In the genomic region with DNA sequence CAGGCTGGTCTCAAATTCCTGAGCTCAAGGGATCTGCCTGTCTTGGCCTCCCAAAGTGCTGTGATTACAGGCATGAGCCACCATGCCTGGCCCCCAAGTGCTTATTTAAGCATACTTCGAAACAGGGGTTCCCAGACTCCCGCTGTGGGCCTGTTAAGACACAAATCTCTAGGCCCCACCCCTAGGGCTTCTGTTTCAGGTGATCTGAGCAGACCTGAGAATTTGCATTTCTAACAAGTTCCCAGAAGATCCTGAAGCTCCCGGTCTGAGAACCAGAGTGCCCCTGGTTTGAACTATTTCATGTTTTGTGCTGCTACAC, we compare ENCODE assay signal across 20 cellular contexts. TPM values are rescaled to one million over a fixed set of nuclear protein-coding genes. Genes with fewer than 3 reads are reported as not detected.
A peak's percentile ranks its signal among the peaks of the same experiment; 100 is the strongest.
DNase-seq lines count a peak whose midpoint lies in the region; ATAC-seq and TF ChIP-seq lines count a peak whose summit lies in the region.
"Had no signal": no experiment of that assay in that cellular context is flagged by ENCODE, and none has a peak within 500 bp of the region (broad histone marks: within the 10 kb centered on the region; RNA-seq: fewer than 3 reads in every experiment).

No MANE protein-coding gene starts in this region.

- H3K27me3 Mint-ChIP-seq in GM23338 (ENCODE audit: insufficient read depth, low read depth, poor library complexity) = peaks cover 2% of the 10 kb centered on the region
- no peaks in the 10 kb centered on the region for H3K27me3 Mint-ChIP-seq in naive thymus-derived CD4-positive, alpha-beta T cell

- POLR2A ChIA-PET in naive thymus-derived CD4-positive, alpha-beta T cell (lab: Charles Lee) = interaction anchor here (1.8 kb wide), 1 partner anchor 11 kb away, joined by 7 read pairs; no protein-coding TSS in a partner anchor

- H3K9me2 ChIP-seq in GM23338 (ENCODE audit: insufficient read depth) = peaks cover 3% of the 10 kb centered on the region; the same call in 1 of the 2 replicates

- peaks cover 14% of the 10 kb centered on the region for H3K4me1 ChIP-seq in GM23338 (ENCODE audit: insufficient read depth)
- peaks cover 0 to 5% (median 0%) of the 10 kb centered on the region in 4 donors for H3K4me1 ChIP-seq in Peyer's patch
- H3K4me1 ChIP-seq in esophagus muscularis mucosa = peaks cover 4 to 9% (median 6%) of the 10 kb centered on the region in 4 donors
- peaks cover 6 to 11% of the 10 kb centered on the region in 2 donors for H3K4me1 ChIP-seq in naive thymus-derived CD4-positive, alpha-beta T cell (ENCODE audit: control insufficient read depth in 2 of 2, insufficient read depth in 2 of 2, low read length in 2 of 2)
- H3K4me1 ChIP-seq: A549 had no signal

- H3K79me2 ChIP-seq in GM23338 (replicated peaks; ENCODE audit: insufficient read depth) = no peaks in the 10 kb centered on the region; the same call in none of the 2 replicates

- TF ChIP-seq CTCF in GM23338 (conservative IDR thresholded peaks at IDR 0.05; ENCODE audit: low read depth in 2 of 2) (no peak), Peyer's patch (IDR thresholded peaks at IDR 0.05) (no peak), esophagus muscularis mucosa (IDR thresholded peaks at IDR 0.05) (no peak)

- no peaks in the 10 kb centered on the region for H4K20me1 ChIP-seq in GM23338 (replicated peaks; ENCODE audit: insufficient read depth)

- CTCF ChIA-PET in naive thymus-derived CD4-positive, alpha-beta T cell (lab: Charles Lee) = interaction anchor here (1.3 kb wide), 1 partner anchor 25 kb away, joined by 6 read pairs; a partner anchor contains a TSS

- intact Hi-C loops in esophagus muscularis mucosa (cut with DNase I) = no loop called here
- intact Hi-C loops in naive thymus-derived CD4-positive, alpha-beta T cell (cut with micrococcal nuclease) = no loop called here

- H3K27ac Mint-ChIP-seq in GM23338 = no peak overlapping the region
- peak overlapping the region in 7 of 9 donors; percentile 55 to 88 (median 81) for H3K27ac Mint-ChIP-seq in naive thymus-derived CD4-positive, alpha-beta T cell

- H3K9me3 ChIP-seq in Peyer's patch = no peaks in the 10 kb centered on the region
- H3K9me3 ChIP-seq in esophagus muscularis mucosa = no peaks in the 10 kb centered on the region
- no peaks in the 10 kb centered on the region for H3K9me3 ChIP-seq in naive thymus-derived CD4-positive, alpha-beta T cell (ENCODE audit: control insufficient read depth in 2 of 3, low read length in 3 of 3)
- H3K9me3 ChIP-seq: A549 had no signal

- H3K27ac ChIP-seq in GM23338 (ENCODE audit: low read depth) = no peak overlapping the region
- H3K27ac ChIP-seq in Peyer's patch = peak overlapping the region in 3 of 4 donors; percentile 23 to 52 (median 24)
- no peak overlapping the region for H3K27ac ChIP-seq in esophagus muscularis mucosa (replicated peaks in 1 of 4)
- no peak overlapping the region for H3K27ac ChIP-seq in naive thymus-derived CD4-positive, alpha-beta T cell (ENCODE audit: low read depth, low read length)
- H3K27ac ChIP-seq: A549 had no signal

- H3K4me3 ChIP-seq in GM23338 (no peak overlapping the region), Peyer's patch (no peak overlapping the region), esophagus muscularis mucosa (no peak overlapping the region)
- no peak overlapping the region for H3K4me3 ChIP-seq in naive thymus-derived CD4-positive, alpha-beta T cell (ENCODE audit: low read length)
- H3K4me3 ChIP-seq: A549 had no signal

- H3K27me3 ChIP-seq in GM23338 (ENCODE audit: insufficient read depth) = no peaks in the 10 kb centered on the region
- no peaks in the 10 kb centered on the region for H3K27me3 ChIP-seq in Peyer's patch
- H3K27me3 ChIP-seq in esophagus muscularis mucosa = no peaks in the 10 kb centered on the region
- no peaks in the 10 kb centered on the region for H3K27me3 ChIP-seq in naive thymus-derived CD4-positive, alpha-beta T cell (ENCODE audit: control insufficient read depth in 2 of 2, insufficient read depth in 2 of 2, low read length in 2 of 2)

- 93% methylated on average over 3 of the region's 3 CpGs for WGBS in esophagus muscularis mucosa

- no peak overlapping the region; the same call in 1 of the 2 replicates for H3K4me2 ChIP-seq in GM23338
- H3K4me2 ChIP-seq: A549 had no signal

- ATAC-seq in GM23338 = peak; percentile 97
- no peak for ATAC-seq in naive thymus-derived CD4-positive, alpha-beta T cell
- no peak for ATAC-seq in HG02642 (IDR thresholded peaks at IDR 0.05; ENCODE audit: poor library complexity, unreplicated experiment)
- ATAC-seq: A549; CD8-positive, alpha-beta T cell; Right ventricle myocardium inferior had no signal

- TF ChIP-seq POLR2A in Peyer's patch (IDR thresholded peaks at IDR 0.05) (no peak), esophagus muscularis mucosa (IDR thresholded peaks at IDR 0.05; ENCODE audit: low read depth) (no peak)

- no peak overlapping the region for H3K4me3 Mint-ChIP-seq in GM23338
- no peak overlapping the region for H3K4me3 Mint-ChIP-seq in naive thymus-derived CD4-positive, alpha-beta T cell
- H3K4me3 Mint-ChIP-seq: CD8-positive, alpha-beta T cell had no signal

- DNase-seq in GM23338 (ENCODE audit: low spot score) (peak; percentile 85), Peyer's patch (no peak), esophagus muscularis mucosa (ENCODE audit: extremely low spot score) (peak; percentile 66), T-helper 1 cell (no peak), NCI-H128 (lab: John Stamatoyannopoulos, UW; ENCODE audit: unreplicated experiment) (no peak), CD1c-positive myeloid dendritic cell (ENCODE audit: extremely low spot score) (no peak)
- no peak for DNase-seq in naive thymus-derived CD4-positive, alpha-beta T cell
- DNase-seq: Calu3; CD8-positive, alpha-beta T cell; DMS53; EL; MM.1S; NCI-H1092; NCI-H2081; NCI-H2171 treated with DMSO at 0.1 percent for 48 hours; NCI-H446 treated with DMSO at 0.1 percent for 48 hours; NK-92 treated with Interleukin-12 subunit alpha and Interleukin-12 subunit beta, amount 100 ng/mL, for 24 hours had no signal

- no peaks in the 10 kb centered on the region for H3K36me3 ChIP-seq in GM23338 (ENCODE audit: insufficient read depth)
- no peaks in the 10 kb centered on the region for H3K36me3 ChIP-seq in Peyer's patch
- no peaks in the 10 kb centered on the region for H3K36me3 ChIP-seq in esophagus muscularis mucosa
- H3K36me3 ChIP-seq in naive thymus-derived CD4-positive, alpha-beta T cell (ENCODE audit: control insufficient read depth in 2 of 3, insufficient read depth in 3 of 3, low read length in 3 of 3) = no peaks in the 10 kb centered on the region

- H3F3A ChIP-seq in GM23338 (replicated peaks; ENCODE audit: low read depth) = no peaks in the 10 kb centered on the region; the same call in 1 of the 2 replicates

- H3K9me3 Mint-ChIP-seq in GM23338 = peaks cover 20% of the 10 kb centered on the region; the same call in 2 of the 3 replicates
- H3K9me3 Mint-ChIP-seq in naive thymus-derived CD4-positive, alpha-beta T cell = peaks cover 0 to 1% (median 0%) of the 10 kb centered on the region in 11 donors
- H3K9me3 Mint-ChIP-seq: CD8-positive, alpha-beta T cell had no signal

- H2AFZ ChIP-seq in GM23338 = no peak overlapping the region

- peaks cover 10% of the 10 kb centered on the region for H3K4me1 Mint-ChIP-seq in GM23338
- peaks cover 30 to 61% (median 51%) of the 10 kb centered on the region in 7 donors for H3K4me1 Mint-ChIP-seq in naive thymus-derived CD4-positive, alpha-beta T cell

- H3K36me3 Mint-ChIP-seq in GM23338 (ENCODE audit: low read depth) = peaks cover 17% of the 10 kb centered on the region; the same call in 2 of the 3 replicates
- peaks cover 0 to 25% (median 0%) of the 10 kb centered on the region in 5 donors for H3K36me3 Mint-ChIP-seq in naive thymus-derived CD4-positive, alpha-beta T cell

- TF ChIP-seq EP300 in esophagus muscularis mucosa (IDR thresholded peaks at IDR 0.05) = no peak

RNA-seq across cellular contexts. Expression of a gene that starts 25.0 kb away (rescaled TPM):
- total RNA-seq in GM23338 (2014; rRNA removed; shearing (Covaris generic)) = 15.0 and 22.2 TPM in 2 replicates
- polyA plus RNA-seq in GM23338 (2016; fragmentation: Nextera tagmentation; extraction: Ambion mirVana) = 8.7 and 9.3 TPM in 2 replicates
- 10 to 100 TPM; 15.7 to 29.2 (median 28.1) TPM for total RNA-seq in Peyer's patch
- 1 to 10 TPM; 1.5 to 6.8 (median 1.7) TPM for total RNA-seq in esophagus muscularis mucosa
- total RNA-seq in naive thymus-derived CD4-positive, alpha-beta T cell = 10 to 100 TPM; 21.4 to 64.1 (median 23.2) TPM
- 10 to 100 TPM; 23.1 to 25.7 TPM for polyA plus RNA-seq in naive thymus-derived CD4-positive, alpha-beta T cell

Comparison
In these comparisons a context has a peak if more than half of its experiments do, and no peak if none do; other contexts are left out.
1. DNase-seq: peak in GM23338 (single experiment) and esophagus muscularis mucosa (single experiment); none in Peyer's patch (0 of 3), naive thymus-derived CD4-positive, alpha-beta T cell (0 of 9), T-helper 1 cell (0 of 5), NCI-H128 (single experiment) and CD1c-positive myeloid dendritic cell (single experiment).
2. H3K27ac ChIP-seq: peak in Peyer's patch (3 of 4); none in GM23338 (single experiment), esophagus muscularis mucosa (0 of 4) and naive thymus-derived CD4-positive, alpha-beta T cell (single experiment).